In genomic region chr16:56610609-56611111, GRCh38 we compare ENCODE assay signal across 8 cellular contexts. TPM values are rescaled to one million over a fixed set of nuclear protein-coding genes. Genes with fewer than 3 reads are reported as not detected.
DNase-seq lines count a peak whose midpoint lies in the region; ATAC-seq and TF ChIP-seq lines count a peak whose summit lies in the region.

No MANE protein-coding gene starts in this region.

- peak overlapping the region in 9 of 11 experiments; percentile 2 to 81 (median 48); a peak in 8 of 22 replicates for H3K27ac ChIP-seq in BLaER1 treated with 17β-estradiol and CSF1 and Interleukin-3, amounts not matched to agents 10 nM and 100 nM
- H3K27ac ChIP-seq in OCI-LY3 (ENCODE audit: low read length) = peak overlapping the region; percentile 37
- peak overlapping the region; percentile 98 for H3K27ac ChIP-seq in osteoblast (ENCODE audit: low read depth, low read length)

- no peak overlapping the region for H2AFZ ChIP-seq in OCI-LY3 (ENCODE audit: low read depth, low read length)
- peak overlapping the region; percentile 14 for H2AFZ ChIP-seq in osteoblast (ENCODE audit: low read length)

- H3K9ac ChIP-seq in BLaER1 treated with 17β-estradiol and CSF1 and Interleukin-3, amounts not matched to agents 10 nM and 100 nM = peak overlapping the region in 6 of 11 experiments; percentile 18 to 71 (median 54); a peak in 7 of 22 replicates
- peak overlapping the region; percentile 79; the same call in 1 of the 2 replicates for H3K9ac ChIP-seq in OCI-LY3 (ENCODE audit: low read length)

- no peak for ATAC-seq in GM21528 (IDR thresholded peaks at IDR 0.05; ENCODE audit: low FRiP score, unreplicated experiment)

- H3K4me3 ChIP-seq in BLaER1 treated with 17β-estradiol and CSF1 and Interleukin-3, amounts not matched to agents 10 nM and 100 nM = peak overlapping the region in 1 of 10 experiments; percentile 73; a peak in 1 of 20 replicates
- H3K4me3 ChIP-seq in OCI-LY3 (ENCODE audit: low read length) (peak overlapping the region; percentile 89; the same call in 1 of the 2 replicates), osteoblast (ENCODE audit: insufficient read depth, low read length) (peak overlapping the region; percentile 79)

- H3K79me2 ChIP-seq in OCI-LY3 (ENCODE audit: low read length) (no peaks in the 10 kb centered on the region), osteoblast (ENCODE audit: insufficient read depth, low read length) (no peaks in the 10 kb centered on the region)

- H3K36me3 ChIP-seq in BLaER1 treated with 17β-estradiol and CSF1 and Interleukin-3, amounts not matched to agents 10 nM and 100 nM = no peaks in the 10 kb centered on the region
- H3K36me3 ChIP-seq in OCI-LY3 (replicated peaks; ENCODE audit: low read depth, low read length) (no peaks in the 10 kb centered on the region), osteoblast (ENCODE audit: insufficient read depth, low read length) (no peaks in the 10 kb centered on the region)

- H3K4me2 ChIP-seq in BLaER1 treated with 17β-estradiol and CSF1 and Interleukin-3, amounts not matched to agents 10 nM and 100 nM = peak overlapping the region; percentile 96 to 100 (median 99)
- peak overlapping the region; percentile 100 for H3K4me2 ChIP-seq in OCI-LY3 (ENCODE audit: low read length)
- peak overlapping the region; percentile 83 for H3K4me2 ChIP-seq in osteoblast (ENCODE audit: insufficient read depth, low read length)

- peaks cover 0 to 12% (median 8%) of the 10 kb centered on the region in 11 experiments; a peak in 19 of 22 replicates for H3K27me3 ChIP-seq in BLaER1 treated with 17β-estradiol and CSF1 and Interleukin-3, amounts not matched to agents 10 nM and 100 nM
- H3K27me3 ChIP-seq in OCI-LY3 (ENCODE audit: low read depth, low read length) (no peaks in the 10 kb centered on the region), osteoblast (ENCODE audit: insufficient read depth, low read length) (no peaks in the 10 kb centered on the region)

- H4K20me1 ChIP-seq in BLaER1 treated with 17β-estradiol and CSF1 and Interleukin-3, amounts not matched to agents 10 nM and 100 nM = 0 out of 22 replicates have a peak, but pooled peaks cover 0 to 6% (median 0%) of the 10 kb centered on the region in 11 experiments
- H4K20me1 ChIP-seq in OCI-LY3 (ENCODE audit: insufficient read depth, low read length) (no peaks in the 10 kb centered on the region), osteoblast (ENCODE audit: insufficient read depth, low read length) (no peaks in the 10 kb centered on the region)

- DNase-seq in dermis blood vessel endothelial cell (peak; percentile 16), osteoblast (ENCODE audit: insufficient read length, low spot score, missing footprints) (no peak), DMS53 (lab: John Stamatoyannopoulos, UW) (no peak), activated gamma-delta T cell treated with Interleukin-2 at 50 U/mL for 16 hours (no peak), islet precursor cell (no peak)

- TF ChIP-seq CTCF in OCI-LY3 (IDR thresholded peaks at IDR 0.05; ENCODE audit: low read depth, low read length) (no peak), osteoblast (IDR thresholded peaks at IDR 0.05; ENCODE audit: extremely low read depth, low read depth, low read length) (no peak)

- H3K9me3 ChIP-seq in BLaER1 treated with 17β-estradiol and CSF1 and Interleukin-3, amounts not matched to agents 10 nM and 100 nM (replicated peaks in 1 of 11) = no peaks in the 10 kb centered on the region
- H3K9me3 ChIP-seq in OCI-LY3 (ENCODE audit: insufficient read depth, low read length) (no peaks in the 10 kb centered on the region), osteoblast (ENCODE audit: low read depth, low read length) (no peaks in the 10 kb centered on the region)

- H3K4me1 ChIP-seq in BLaER1 treated with 17β-estradiol and CSF1 and Interleukin-3, amounts not matched to agents 10 nM and 100 nM = peaks cover 42 to 53% (median 48%) of the 10 kb centered on the region in 10 experiments
- H3K4me1 ChIP-seq in OCI-LY3 (ENCODE audit: low read length) = peaks cover 35% of the 10 kb centered on the region
- H3K4me1 ChIP-seq in osteoblast (ENCODE audit: insufficient read depth, low read length) = peaks cover 84% of the 10 kb centered on the region

RNA-seq across cellular contexts. Expression of gene MT2A, which starts 2.3 kb away (rescaled TPM):
- total RNA-seq in dermis blood vessel endothelial cell = 21.3 and 82.5 TPM in 2 replicates
- total RNA-seq in osteoblast = 33.7 and 43.9 TPM in 2 replicates

RNA-seq across cellular contexts. Expression of gene MT1E, which starts 14.9 kb away (rescaled TPM):
- total RNA-seq in dermis blood vessel endothelial cell (13.8 and 103 TPM in 2 replicates), osteoblast (105 and 119 TPM in 2 replicates)

RNA-seq across cellular contexts. Expression of gene MT3, which starts 21.3 kb away (rescaled TPM):
- total RNA-seq in dermis blood vessel endothelial cell (not detected in 2 replicates), osteoblast (not detected in 2 replicates)

RNA-seq across cellular contexts. Expression of gene MT1M, which starts 21.8 kb away (rescaled TPM):
- total RNA-seq in dermis blood vessel endothelial cell (0.34 and 0.98 TPM in 2 replicates), osteoblast (8.5 and 8.7 TPM in 2 replicates)

RNA-seq across cellular contexts. Expression of gene MT1A, which starts 27.8 kb away (rescaled TPM):
- total RNA-seq in dermis blood vessel endothelial cell (2.3 TPM in 1 of 2 replicates, not detected in the other), osteoblast (0.59 TPM in 1 of 2 replicates, not detected in the other)

Comparison
In these comparisons a context has a peak if more than half of its experiments do, and no peak if none do; other contexts are left out.
1. H3K27ac ChIP-seq: peak in every context shown above with its lines; median percentile 98 in osteoblast; 48 in BLaER1 treated with 17β-estradiol and CSF1 and Interleukin-3, amounts not matched to agents 10 nM and 100 nM; 37 in OCI-LY3.